1 cellular context compared by ENCODE assay signal in genomic region chr3:124577494-124578167, GRCh38.
TF ChIP-seq lines count a peak whose summit lies in the region.

No MANE protein-coding gene starts in this region.

TF ChIP-seq in HepG2, 621 proteins besides CTCF, POLR2A, EP300 and RAD21 (continued from another document):
- TF ChIP-seq KIAA2018 (CRISPR knock-in tag; IDR thresholded peaks at IDR 0.05; ENCODE audit: borderline replicate concordance) = no peak
- no peak for TF ChIP-seq ZNF660 (CRISPR knock-in tag; IDR thresholded peaks at IDR 0.05; ENCODE audit: borderline replicate concordance, low read depth)
- no peak for TF ChIP-seq CBX5 (CRISPR knock-in tag; IDR thresholded peaks at IDR 0.05; ENCODE audit: borderline replicate concordance)
- TF ChIP-seq ZNF383 (CRISPR knock-in tag; IDR thresholded peaks at IDR 0.05; ENCODE audit: borderline replicate concordance) = no peak
- TF ChIP-seq HHEX (CRISPR knock-in tag; IDR thresholded peaks at IDR 0.05) = no peak
- TF ChIP-seq SNAPC2 (CRISPR knock-in tag; IDR thresholded peaks at IDR 0.05) = no peak
- TF ChIP-seq GRHL1 (CRISPR knock-in tag; conservative IDR thresholded peaks at IDR 0.05) = no peak
